16 cellular contexts compared by ENCODE assay signal in genomic region chr6:13044896-13045295, GRCh38.
A peak's percentile ranks its signal among the peaks of the same experiment; 100 is the strongest.
DNase-seq lines count a peak whose midpoint lies in the region; ATAC-seq, FAIRE-seq and TF ChIP-seq lines count a peak whose summit lies in the region.
"Had no signal": no experiment of that assay in that cellular context is flagged by ENCODE, and none has a peak within 500 bp of the region (broad histone marks: within the 10 kb centered on the region; RNA-seq: fewer than 3 reads in every experiment).

No MANE protein-coding gene starts in this region.

- H3K79me2 ChIP-seq in K562 (ENCODE audit: control insufficient read depth, insufficient read depth, low read length), result no peaks in the 10 kb centered on the region

- no peak overlapping the region for H3K9ac ChIP-seq in K562 (ENCODE audit: insufficient read depth in 1 of 2, low read depth in 2 of 2, low read length in 2 of 2)
- H3K9ac ChIP-seq: BLaER1 treated with 17β-estradiol and CSF1 and Interleukin-3, amounts not matched to agents 10 nM and 100 nM; GM23248; KMS-11 had no signal

- H3K4me3 ChIP-seq in AG10803 (ENCODE audit: low read length) (no peak overlapping the region), K562 (no peak overlapping the region), fibroblast of mammary gland (ENCODE audit: control insufficient read depth, low read depth, low read length) (no peak overlapping the region), suprapubic skin (no peak overlapping the region)
- H3K4me3 ChIP-seq: BLaER1 treated with 17β-estradiol and CSF1 and Interleukin-3, amounts not matched to agents 10 nM and 100 nM; GM12878; GM23248; HAP-1 had no signal

- no peak for FAIRE-seq in K562 (lab: Jason Lieb, UNC)
- FAIRE-seq: GM12878 had no signal

- TF ChIP-seq POLR2A in K562 (conservative IDR thresholded peaks at IDR 0.05) (no peak), suprapubic skin (IDR thresholded peaks at IDR 0.05) (no peak), GM18505 (IDR thresholded peaks at IDR 0.05; ENCODE audit: borderline replicate concordance, extremely low read depth, insufficient read depth, insufficient read length) (no peak)

- no peaks in the 10 kb centered on the region for H3K36me3 ChIP-seq in K562 (ENCODE audit: control insufficient read depth, insufficient read depth, low read length)
- H3K36me3 ChIP-seq in suprapubic skin, result no peaks in the 10 kb centered on the region
- H3K36me3 ChIP-seq: BLaER1 treated with 17β-estradiol and CSF1 and Interleukin-3, amounts not matched to agents 10 nM and 100 nM; HAP-1 had no signal

- POLR2A ChIA-PET in K562 (lab: Yijun Ruan, JAX), result no interaction called here

- WGBS in K562 (ENCODE audit: insufficient coverage, low coverage, missing lambda C conversion rate), result 37% methylated on average over 4 of the region's 4 CpGs
- 70% methylated on average over 4 of the region's 4 CpGs for WGBS in suprapubic skin

- no peak overlapping the region; the same call in 1 of the 2 replicates for H3K4me2 ChIP-seq in K562 (ENCODE audit: insufficient read depth, low read length)
- H3K4me2 ChIP-seq: BLaER1 treated with 17β-estradiol and CSF1 and Interleukin-3, amounts not matched to agents 10 nM and 100 nM; KMS-11 had no signal

- H3K27ac ChIP-seq in K562 (ENCODE audit: extremely low read depth, low read depth, low read length) (no peak overlapping the region), suprapubic skin (peak overlapping the region; percentile 75)
- H3K27ac ChIP-seq: BLaER1 treated with 17β-estradiol and CSF1 and Interleukin-3, amounts not matched to agents 10 nM and 100 nM; GM23248; KMS-11 had no signal

- no TSS peak for BruUV-seq in K562 (replicated peaks; lab: Mats Ljungman, UMichigan)

- H3K4me1 ChIP-seq in K562 (replicated peaks in 1 of 2; ENCODE audit: control insufficient read depth in 2 of 2, insufficient read depth in 2 of 2, low read length in 2 of 2), result no peaks in the 10 kb centered on the region; a peak in 2 of 5 replicates
- H3K4me1 ChIP-seq in suprapubic skin, result peaks cover 27% of the 10 kb centered on the region
- H3K4me1 ChIP-seq: BLaER1 treated with 17β-estradiol and CSF1 and Interleukin-3, amounts not matched to agents 10 nM and 100 nM; HAP-1 had no signal

- ATAC-seq in K562, result no peak
- no peak for ATAC-seq in GM21381 (IDR thresholded peaks at IDR 0.05; ENCODE audit: unreplicated experiment)
- no peak for ATAC-seq in GM18505 (IDR thresholded peaks at IDR 0.05; ENCODE audit: unreplicated experiment)
- ATAC-seq: CD8-positive, alpha-beta T cell; GM12878 had no signal

- no peak for TF ChIP-seq CTCF in AG10803 (conservative IDR thresholded peaks at IDR 0.05; ENCODE audit: low read length)
- no peak for TF ChIP-seq CTCF in K562 (IDR thresholded peaks at IDR 0.05 in 2 of 3, conservative IDR thresholded peaks at IDR 0.05 in 1 of 3; ENCODE audit: insufficient read depth in 2 of 3, low read depth in 1 of 3, low read length in 3 of 3)
- no peak for TF ChIP-seq CTCF in fibroblast of mammary gland (conservative IDR thresholded peaks at IDR 0.05; ENCODE audit: control insufficient read depth, insufficient read depth, low read depth, low read length)
- TF ChIP-seq CTCF in suprapubic skin (IDR thresholded peaks at IDR 0.05), result no peak

- TF ChIP-seq EP300 in K562 (IDR thresholded peaks at IDR 0.05; ENCODE audit: low read length) (no peak), suprapubic skin (IDR thresholded peaks at IDR 0.05) (no peak)

- no peak for TF ChIP-seq RAD21 in K562 (CRISPR knock-in tag; conservative IDR thresholded peaks at IDR 0.05 in 1 of 2, IDR thresholded peaks at IDR 0.05 in 1 of 2)

- CTCF ChIA-PET in K562 (lab: Yijun Ruan, JAX; ENCODE audit: low intra/inter-chr PET ratio), result no interaction called here

- DNase-seq in AG10803 (ENCODE audit: low read depth), result peak; percentile 64
- no peak for DNase-seq in K562 (ENCODE audit: extremely low read depth in 1 of 4, low spot score in 3 of 4)
- DNase-seq in fibroblast of mammary gland (ENCODE audit: low read depth), result peak; percentile 10
- no peak for DNase-seq in suprapubic skin (ENCODE audit: low spot score in 2 of 2)
- no peak for DNase-seq in activated CD4-positive, alpha-beta T cell treated with anti-CD3 and anti-CD28 coated beads for 1 hour
- DNase-seq in NCI-H2196 treated with DMSO at 0.1 percent for 48 hours (lab: John Stamatoyannopoulos, UW; ENCODE audit: unreplicated experiment), result no peak
- DNase-seq: ACHN; CD8-positive, alpha-beta T cell; DMS79 treated with DMSO at 0.1 percent for 48 hours had no signal

- in situ Hi-C loops in K562 (cut with MboI), result no loop called here

- H2AFZ ChIP-seq in K562 (ENCODE audit: low read depth, low read length), result 0 out of 2 replicates have a peak overlapping the region, but pooled peaks have one; percentile 60
- H2AFZ ChIP-seq: GM23248 had no signal

- intact Hi-C loops in K562 (cut with micrococcal nuclease), result no loop called here

- H4K20me1 ChIP-seq in K562 (replicated peaks; ENCODE audit: control insufficient read depth, insufficient read depth, low read length), result no peaks in the 10 kb centered on the region
- H4K20me1 ChIP-seq: BLaER1 treated with 17β-estradiol and CSF1 and Interleukin-3, amounts not matched to agents 10 nM and 100 nM had no signal

- H3K9me3 ChIP-seq in K562 (replicated peaks; ENCODE audit: control insufficient read depth, insufficient read depth, low read depth, low read length) (no peaks in the 10 kb centered on the region), suprapubic skin (no peaks in the 10 kb centered on the region)
- H3K9me3 ChIP-seq: BLaER1 treated with 17β-estradiol and CSF1 and Interleukin-3, amounts not matched to agents 10 nM and 100 nM; HAP-1 had no signal

- H3K27me3 ChIP-seq in K562 (ENCODE audit: control insufficient read depth in 2 of 2, insufficient read depth in 2 of 2, low read length in 2 of 2), result no peaks in the 10 kb centered on the region
- H3K27me3 ChIP-seq in suprapubic skin, result no peaks in the 10 kb centered on the region
- H3K27me3 ChIP-seq: BLaER1 treated with 17β-estradiol and CSF1 and Interleukin-3, amounts not matched to agents 10 nM and 100 nM had no signal

- no peaks in the 10 kb centered on the region for H3K9me1 ChIP-seq in K562 (ENCODE audit: control insufficient read depth, insufficient read depth, low read length)

TF ChIP-seq in K562, 482 proteins besides CTCF, POLR2A, EP300 and RAD21:
- TF ChIP-seq FOXM1 (IDR thresholded peaks at IDR 0.05; ENCODE audit: low read depth), result no peak
- no peak for TF ChIP-seq FOXM1 (CRISPR knock-in tag; IDR thresholded peaks at IDR 0.05; ENCODE audit: low read depth)
- no peak for TF ChIP-seq ZNF507 (tag; conservative IDR thresholded peaks at IDR 0.05)
- no peak for TF ChIP-seq ZNF354B (CRISPR knock-in tag; IDR thresholded peaks at IDR 0.05)
- no peak for TF ChIP-seq ZNF133 (CRISPR knock-in tag; IDR thresholded peaks at IDR 0.05)
- no peak for TF ChIP-seq KLF16 (IDR thresholded peaks at IDR 0.05)
- no peak for TF ChIP-seq RBM15 (IDR thresholded peaks at IDR 0.05; ENCODE audit: insufficient read depth, low read length)
- no peak for TF ChIP-seq BRD9 (IDR thresholded peaks at IDR 0.05; ENCODE audit: low read depth, partially characterized antibody)
- no peak for TF ChIP-seq MAFK (IDR thresholded peaks at IDR 0.05; ENCODE audit: low read length)
- no peak for TF ChIP-seq SREBF1 (IDR thresholded peaks at IDR 0.05; ENCODE audit: borderline replicate concordance, low read depth, low read length)
- TF ChIP-seq RBM14 (IDR thresholded peaks at IDR 0.05; ENCODE audit: borderline replicate concordance, insufficient read depth, low read depth, low read length), result no peak

Comparison
In these comparisons a context has a peak if more than half of its experiments do, and no peak if none do; other contexts are left out.
1. DNase-seq: peak in AG10803 (single experiment) and fibroblast of mammary gland (single experiment); none in K562 (0 of 4), suprapubic skin (0 of 2), activated CD4-positive, alpha-beta T cell treated with anti-CD3 and anti-CD28 coated beads for 1 hour (single experiment) and NCI-H2196 treated with DMSO at 0.1 percent for 48 hours (single experiment).